In genomic region chr16:88662843-88663606, GRCh38 we compare ENCODE assay signal across 8 cellular contexts. TPM values are rescaled to one million over a fixed set of nuclear protein-coding genes. Genes with fewer than 3 reads are reported as not detected.
DNase-seq lines count a peak whose midpoint lies in the region; ATAC-seq and TF ChIP-seq lines count a peak whose summit lies in the region.

MVD (minus strand) TSS chr16:88663091; CDS start chr16:88663080, 11 bp downstream.

- WGBS in prostate gland, result under 1% methylated on average over 57 of the region's 88 CpGs
- under 1% methylated on average over 88 of the region's 88 CpGs for WGBS in urinary bladder

- H3K27ac ChIP-seq in left ventricle myocardium inferior (replicated peaks) (peak within 1 kb of the TSS; percentile 90), prostate gland (peak within 1 kb of the TSS; percentile 71 to 88), urinary bladder (ENCODE audit: low read depth) (peak within 1 kb of the TSS; percentile 86)

- ATAC-seq in HG02870 (IDR thresholded peaks at IDR 0.05; ENCODE audit: unreplicated experiment) (peak; percentile 91), T-helper 17 cell (peak; percentile 98)

- peak within 1 kb of the TSS; percentile 95 for H3K4me3 Mint-ChIP-seq in T-helper 17 cell

- H3K36me3 ChIP-seq in left ventricle myocardium inferior (peaks cover 4% of the 10 kb centered on the region), prostate gland (no peaks in the 10 kb centered on the region), urinary bladder (ENCODE audit: insufficient read depth) (no peaks in the 10 kb centered on the region)

- intact Hi-C loops in left ventricle myocardium inferior (cut with micrococcal nuclease) (no loop called here), prostate gland (cut with DNase I) (loop anchor here (2.0 kb wide), 1 partner anchor 92 kb away; the partner anchor contains the start of gene ZC3H18)

- H3K9me3 ChIP-seq in T-helper 17 cell (ENCODE audit: control insufficient read depth, low read length, poor library complexity, severe bottlenecking), result no peaks in the 10 kb centered on the region
- no peaks in the 10 kb centered on the region for H3K9me3 ChIP-seq in left ventricle myocardium inferior (replicated peaks)
- no peaks in the 10 kb centered on the region for H3K9me3 ChIP-seq in prostate gland

- no peaks in the 10 kb centered on the region for H3K36me3 Mint-ChIP-seq in T-helper 17 cell (ENCODE audit: low read depth)

- no peak for TF ChIP-seq CTCF in GM13977 (IDR thresholded peaks at IDR 0.05; ENCODE audit: extremely low read depth, insufficient read depth, missing control alignments)
- no peak for TF ChIP-seq CTCF in left ventricle myocardium inferior (IDR thresholded peaks at IDR 0.05; ENCODE audit: borderline replicate concordance)
- TF ChIP-seq CTCF in prostate gland (IDR thresholded peaks at IDR 0.05), result peak in 1 of 4 experiments; percentile 17

- H3K4me1 ChIP-seq in left ventricle myocardium inferior (peaks cover 48% of the 10 kb centered on the region), prostate gland (replicated peaks) (no peaks in the 10 kb centered on the region), urinary bladder (ENCODE audit: insufficient read depth) (no peaks in the 10 kb centered on the region)

- H3K27me3 ChIP-seq in left ventricle myocardium inferior (ENCODE audit: low read depth), result no peaks in the 10 kb centered on the region
- no peaks in the 10 kb centered on the region for H3K27me3 ChIP-seq in prostate gland (replicated peaks; ENCODE audit: insufficient read depth)

- peak within 1 kb of the TSS; percentile 86 for H3K27ac Mint-ChIP-seq in T-helper 17 cell

- in situ Hi-C loops in GM13977 (cut with MboI; ENCODE audit: low pct_unique_long_range_greater_than_20kb, low sequenced_read_pairs, unreplicated experiment), result no loop called here

- H3K4me3 ChIP-seq in left ventricle myocardium inferior (peak within 1 kb of the TSS; percentile 98), prostate gland (peak within 1 kb of the TSS; percentile 67 to 91), urinary bladder (ENCODE audit: low read depth, low read length) (peak within 1 kb of the TSS; percentile 92)

- DNase-seq in GM13977 (ENCODE audit: low spot score) (peak; percentile 100), NCI-H146 treated with DMSO at 0.1 percent for 48 hours (lab: John Stamatoyannopoulos, UW; ENCODE audit: unreplicated experiment) (peak; percentile 80), T-helper 17 cell (peak; percentile 90 to 95 (median 94)), amygdala (lab: John Stamatoyannopoulos, UW) (peak; percentile 85 to 99 (median 96)), left ventricle myocardium inferior (peak; percentile 97), prostate gland (ENCODE audit: low spot score) (peak; percentile 97)

- no peaks in the 10 kb centered on the region for H3K27me3 Mint-ChIP-seq in T-helper 17 cell

- peaks cover 13% of the 10 kb centered on the region for H3K4me1 Mint-ChIP-seq in T-helper 17 cell

- peak; percentile 89 for TF ChIP-seq POLR2A in prostate gland (IDR thresholded peaks at IDR 0.05)

RNA-seq across cellular contexts. Expression of gene MVD, which starts in this region (rescaled TPM):
- total RNA-seq in T-helper 17 cell (10 to 100 TPM; 40.4 to 72.8 TPM), left ventricle myocardium inferior (25.3 TPM), prostate gland (10 to 100 TPM; 34.7 to 40.0 TPM), urinary bladder (14.8 TPM)
- polyA plus RNA-seq in urinary bladder, result 35.7 TPM

Comparison
In these comparisons a context has a peak if more than half of its experiments do, and no peak if none do; other contexts are left out.
1. Peak in every context shown above with its lines: DNase-seq, ATAC-seq, H3K4me3 ChIP-seq and H3K27ac ChIP-seq.